ENCODE assay signal across 36 cellular contexts in genomic region chr10:29941476-29941875, GRCh38.
"Had no signal": no experiment of that assay in that cellular context is flagged by ENCODE, and none has a peak within 500 bp of the region (broad histone marks: within the 10 kb centered on the region; RNA-seq: fewer than 3 reads in every experiment).

No MANE protein-coding gene starts in this region.

- H3K36me3 ChIP-seq: MG63 had no signal

- H3K4me3 ChIP-seq: MG63 had no signal

- H3K27me3 ChIP-seq: MG63 had no signal

- DNase-seq: Karpas-422, Kasumi-1, MG63, MM.1S, MV-4-11, NCI-H1048, NCI-H1092, NCI-H1092 treated with DMSO at 0.1 percent for 48 hours, NCI-H1105, NCI-H1105 treated with DMSO at 0.1 percent for 48 hours, NCI-H1417, NCI-H1417 treated with DMSO at 0.1 percent for 48 hours, NCI-H1436, NCI-H1436 treated with DMSO at 0.1 percent for 48 hours, NCI-H146, NCI-H1694, NCI-H1694 treated with DMSO at 0.1 percent for 48 hours, NCI-H187, NCI-H187 treated with DMSO at 0.1 percent for 48 hours, NCI-H1930, NCI-H2029, NCI-H2029 treated with DMSO at 0.1 percent for 48 hours, NCI-H2081, NCI-H2081 treated with DMSO at 0.1 percent for 48 hours, NCI-H2107, NCI-H2171, NCI-H2171 treated with DMSO at 0.1 percent for 48 hours, NCI-H2227 treated with DMSO at 0.1 percent for 48 hours, NCI-H226, NCI-H345, NCI-H446, NCI-H446 treated with DMSO at 0.1 percent for 48 hours, NCI-H510A, NCI-H510A treated with DMSO at 0.1 percent for 48 hours, NCI-H524, NCI-H524 treated with DMSO at 0.1 percent for 48 hours had no signal

- H3K9me3 ChIP-seq: MG63 had no signal
